Comparison of ENCODE assay signal across 10 cellular contexts in genomic region chr9:3337515-3337914, GRCh38.
DNase-seq lines count a peak whose midpoint lies in the region; TF ChIP-seq lines count a peak whose summit lies in the region.
"Had no signal": no experiment of that assay in that cellular context is flagged by ENCODE, and none has a peak within 500 bp of the region (broad histone marks: within the 10 kb centered on the region; RNA-seq: fewer than 3 reads in every experiment).

No MANE protein-coding gene starts in this region.

- peak overlapping the region; percentile 60; the same call in 1 of the 2 replicates for H2AFZ ChIP-seq in SK-N-SH (ENCODE audit: low read depth)
- no peak overlapping the region for H2AFZ ChIP-seq in neural progenitor cell (replicated peaks)

- peaks cover 11% of the 10 kb centered on the region for H3K9me3 Mint-ChIP-seq in neural progenitor cell

- H3K4me3 ChIP-seq in SK-N-SH (ENCODE audit: low read depth in 2 of 2, low read length in 1 of 2) (no peak overlapping the region), neural progenitor cell (no peak overlapping the region)
- H3K4me3 ChIP-seq: MG63, SK-N-MC had no signal

- DNase-seq in Daoy (ENCODE audit: low read depth) (peak; percentile 50), SK-N-SH (peak; percentile 2), fibroblast of gingiva (ENCODE audit: low read depth) (peak; percentile 55), neural progenitor cell (ENCODE audit: low spot score) (no peak), SIG-M5 (lab: John Stamatoyannopoulos, UW) (no peak), activated gamma-delta T cell (lab: John Stamatoyannopoulos, UW) (no peak), DMS153 (lab: John Stamatoyannopoulos, UW) (no peak), UCSD-AML1 (lab: John Stamatoyannopoulos, UW; ENCODE audit: unreplicated experiment) (no peak)
- DNase-seq: MG63 had no signal

- TF ChIP-seq EP300 in SK-N-SH (IDR thresholded peaks at IDR 0.05; ENCODE audit: borderline replicate concordance in 1 of 2, low read depth in 1 of 2, low read length in 1 of 2), result no peak; a peak in 1 of 4 replicates

- H3K27me3 Mint-ChIP-seq in neural progenitor cell (ENCODE audit: insufficient read depth, low read depth), result peaks cover 2% of the 10 kb centered on the region

- TF ChIP-seq RAD21 in SK-N-SH (IDR thresholded peaks at IDR 0.05; ENCODE audit: low read length), result no peak

- 29% methylated on average over 1 of the region's 1 CpG for WGBS in SK-N-SH (ENCODE audit: low lambda C conversion rate)

- H3K79me2 ChIP-seq in SK-N-SH (ENCODE audit: insufficient read depth) (no peaks in the 10 kb centered on the region), neural progenitor cell (ENCODE audit: low read depth) (peaks cover 25% of the 10 kb centered on the region)

- POLR2A ChIA-PET in SK-N-SH (lab: Yijun Ruan, JAX), result no interaction called here

- H3K36me3 ChIP-seq in SK-N-SH (replicated peaks in 1 of 2; ENCODE audit: control insufficient read depth in 1 of 2, insufficient read depth in 2 of 2, low read length in 1 of 2) (no peaks in the 10 kb centered on the region), neural progenitor cell (no peaks in the 10 kb centered on the region)
- H3K36me3 ChIP-seq: MG63 had no signal

- peaks cover 9% of the 10 kb centered on the region for H3F3A ChIP-seq in SK-N-SH (replicated peaks; ENCODE audit: insufficient read depth)
- no peaks in the 10 kb centered on the region for H3F3A ChIP-seq in neural progenitor cell (ENCODE audit: low read depth)

- CTCF ChIA-PET in SK-N-SH (lab: Yijun Ruan, JAX), result interaction anchor here (1.1 kb wide), 1 partner anchor 97 kb away, joined by 3 read pairs; no protein-coding TSS in a partner anchor

- H4K20me1 ChIP-seq in SK-N-SH (ENCODE audit: insufficient read depth) (no peaks in the 10 kb centered on the region), neural progenitor cell (ENCODE audit: low read depth) (no peaks in the 10 kb centered on the region)

- H3K9me3 ChIP-seq in SK-N-SH, result no peaks in the 10 kb centered on the region
- no peaks in the 10 kb centered on the region for H3K9me3 ChIP-seq in neural progenitor cell (ENCODE audit: low read depth)
- H3K9me3 ChIP-seq: MG63 had no signal

- no peaks in the 10 kb centered on the region for H3K4me1 Mint-ChIP-seq in neural progenitor cell

- TF ChIP-seq CTCF in SK-N-SH (IDR thresholded peaks at IDR 0.05), result no peak
- no peak for TF ChIP-seq CTCF in neural progenitor cell (IDR thresholded peaks at IDR 0.05)

- H3K4me2 ChIP-seq in SK-N-SH, result peak overlapping the region; percentile 53
- no peak overlapping the region for H3K4me2 ChIP-seq in neural progenitor cell

- H3K4me1 ChIP-seq in SK-N-SH (ENCODE audit: control insufficient read depth in 1 of 2, insufficient read depth in 2 of 2, low read depth in 1 of 2, low read length in 1 of 2), result peaks cover 3 to 4% of the 10 kb centered on the region in 2 experiments; a peak in 2 of 4 replicates
- H3K4me1 ChIP-seq in neural progenitor cell, result peaks cover 7% of the 10 kb centered on the region

- H3K27ac ChIP-seq in SK-N-SH (ENCODE audit: low read depth in 2 of 2, low read length in 1 of 2) (peak overlapping the region; percentile 47 to 76), neural progenitor cell (no peak overlapping the region)
- H3K27ac ChIP-seq: SK-N-MC had no signal

- H3K27ac Mint-ChIP-seq in neural progenitor cell, result peak overlapping the region; percentile 68

- peaks cover 15% of the 10 kb centered on the region for H3K36me3 Mint-ChIP-seq in neural progenitor cell

- no peak overlapping the region for H3K4me3 Mint-ChIP-seq in neural progenitor cell

- H3K9me2 ChIP-seq in SK-N-SH, result no peaks in the 10 kb centered on the region

- H3K27me3 ChIP-seq in SK-N-SH (ENCODE audit: insufficient read depth) (no peaks in the 10 kb centered on the region), neural progenitor cell (no peaks in the 10 kb centered on the region)
- H3K27me3 ChIP-seq: MG63 had no signal

- H3K9ac ChIP-seq in SK-N-SH (no peak overlapping the region), neural progenitor cell (no peak overlapping the region)

TF ChIP-seq in SK-N-SH, 30 proteins besides CTCF, POLR2A, EP300 and RAD21:
- TF ChIP-seq RFX5 (IDR thresholded peaks at IDR 0.05; ENCODE audit: low read length), result no peak
- TF ChIP-seq TCF12 (IDR thresholded peaks at IDR 0.05), result peak; percentile 55
- peak; percentile 21; the same call in 1 of the 2 replicates for TF ChIP-seq PBX3 (IDR thresholded peaks at IDR 0.05)
- peak; percentile 23; the same call in 1 of the 2 replicates for TF ChIP-seq FOSL2 (IDR thresholded peaks at IDR 0.05; ENCODE audit: borderline replicate concordance, low read depth)
- no peak for TF ChIP-seq YY1 (IDR thresholded peaks at IDR 0.05; ENCODE audit: low read depth)
- TF ChIP-seq ELF1 (IDR thresholded peaks at IDR 0.05), result peak; percentile 60
- TF ChIP-seq JUND (IDR thresholded peaks at IDR 0.05), result peak; percentile 44
- TF ChIP-seq MAX (IDR thresholded peaks at IDR 0.05; ENCODE audit: low read depth), result 0 out of 2 replicates have a peak, but pooled peaks have one; percentile 52

Comparison
In these comparisons a context has a peak if more than half of its experiments do, and no peak if none do; other contexts are left out.
1. DNase-seq: peak in Daoy (single experiment), SK-N-SH (single experiment) and fibroblast of gingiva (single experiment); none in neural progenitor cell (single experiment), SIG-M5 (single experiment), activated gamma-delta T cell (single experiment), DMS153 (single experiment) and UCSD-AML1 (single experiment).